ENCODE assay signal across 18 cellular contexts in the genomic region with DNA sequence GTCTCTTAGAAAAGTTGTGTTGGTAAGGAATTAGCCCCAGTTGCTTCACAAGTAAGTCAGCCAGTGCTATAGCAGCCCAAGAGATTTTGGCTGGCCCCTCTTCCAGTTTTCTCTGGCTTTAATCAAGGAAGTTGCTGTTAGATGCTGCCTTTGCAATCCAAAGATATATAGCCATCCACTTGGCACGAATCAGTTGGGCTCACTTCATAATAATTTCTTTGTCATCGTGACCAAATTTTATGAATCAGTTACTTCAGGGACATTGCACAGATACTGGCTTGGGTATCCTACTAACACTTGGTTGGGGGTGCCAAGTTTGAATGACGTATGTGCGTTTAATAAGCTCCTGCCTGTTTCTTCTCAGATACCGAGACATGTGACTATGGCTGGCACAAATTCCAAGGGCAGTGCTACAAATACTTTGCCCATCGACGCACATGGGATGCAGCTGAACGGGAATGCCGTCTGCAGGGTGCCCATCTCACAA.
DNase-seq lines count a peak whose midpoint lies in the region; ATAC-seq and TF ChIP-seq lines count a peak whose summit lies in the region.
"Had no signal": no experiment of that assay in that cellular context is flagged by ENCODE, and none has a peak within 500 bp of the region (broad histone marks: within the 10 kb centered on the region; RNA-seq: fewer than 3 reads in every experiment).

No MANE protein-coding gene starts in this region.

- no peaks in the 10 kb centered on the region for H3K27me3 ChIP-seq in heart right ventricle
- H3K27me3 ChIP-seq: upper lobe of right lung had no signal

- peaks cover 0 to 97% (median 0%) of the 10 kb centered on the region in 9 donors for H3K36me3 ChIP-seq in heart right ventricle
- H3K36me3 ChIP-seq: upper lobe of right lung, WERI-Rb-1 had no signal

- ATAC-seq in SK-N-SH treated with all-trans-retinoic acid at 6 μM for 48 hours (peak; percentile 72), heart right ventricle (peak; percentile 37 to 94 (median 74)), GM18520 (IDR thresholded peaks at IDR 0.05; ENCODE audit: unreplicated experiment) (no peak)
- ATAC-seq: naive thymus-derived CD4-positive, alpha-beta T cell; upper lobe of right lung had no signal

- peaks cover 0 to 21% (median 3%) of the 10 kb centered on the region in 9 donors for H3K4me1 ChIP-seq in heart right ventricle
- H3K4me1 ChIP-seq: upper lobe of right lung had no signal

- H3K9me3 ChIP-seq in heart right ventricle = no peaks in the 10 kb centered on the region
- H3K9me3 ChIP-seq: upper lobe of right lung had no signal

- no peak for TF ChIP-seq CTCF in heart right ventricle (IDR thresholded peaks at IDR 0.05)

- peak overlapping the region in 6 of 10 donors; percentile 28 to 61 (median 42) for H3K27ac ChIP-seq in heart right ventricle
- H3K27ac ChIP-seq: upper lobe of right lung, WERI-Rb-1 had no signal

- DNase-seq in AG08395 (ENCODE audit: low spot score) (peak; percentile 60), heart right ventricle (peak; percentile 17 to 68), pons (ENCODE audit: low spot score) (peak; percentile 62), posterior cingulate gyrus (no peak), NCI-H2196 treated with DMSO at 0.1 percent for 48 hours (lab: John Stamatoyannopoulos, UW; ENCODE audit: unreplicated experiment) (no peak)
- DNase-seq in stimulated activated CD4-positive, alpha-beta T cell treated with anti-CD3 and anti-CD28 coated beads, Interleukin-2, amount 100 ng/mL, for 48 hours = no peak
- DNase-seq: activated effector memory CD4-positive, alpha-beta T cell treated with anti-CD3 and anti-CD28 coated beads, Interleukin-2, amount 50 U/mL, for 16 hours; erythroblast; GDM1; hippocampal formation; naive thymus-derived CD4-positive, alpha-beta T cell; NCI-H2081; NCI-H774; retina; upper lobe of right lung; WERI-Rb-1 had no signal

- no peak overlapping the region for H3K4me3 ChIP-seq in heart right ventricle
- H3K4me3 ChIP-seq: upper lobe of right lung had no signal

- 43 to 45% methylated on average over 9 of the region's 9 CpGs for WGBS in heart right ventricle, 2 donors

- intact Hi-C loops in heart right ventricle (cut with DNase I) (no loop called here), posterior cingulate gyrus (cut with DNase I) (no loop called here)

TF ChIP-seq in SK-N-SH treated with all-trans-retinoic acid at 6 μM for 48 hours, 23 proteins besides CTCF, POLR2A, EP300 and RAD21:
- TF ChIP-seq ZNF8 (CRISPR knock-in tag; IDR thresholded peaks at IDR 0.05) (no peak), SNAI2 (CRISPR knock-in tag; IDR thresholded peaks at IDR 0.05) (no peak), TOX (CRISPR knock-in tag; IDR thresholded peaks at IDR 0.05; ENCODE audit: borderline replicate concordance) (peak; percentile 72; the same call in 1 of the 2 replicates), ISL1 (CRISPR knock-in tag; IDR thresholded peaks at IDR 0.05) (0 out of 2 replicates have a peak, but pooled peaks have one; percentile 26), ZC3H10 (CRISPR knock-in tag; IDR thresholded peaks at IDR 0.05) (peak; percentile 63)

Comparison
In these comparisons a context has a peak if more than half of its experiments do, and no peak if none do; other contexts are left out.
1. DNase-seq: peak in AG08395 (single experiment), heart right ventricle (2 of 2) and pons (single experiment); none in stimulated activated CD4-positive, alpha-beta T cell treated with anti-CD3 and anti-CD28 coated beads, Interleukin-2, amount 100 ng/mL, for 48 hours (0 of 2), posterior cingulate gyrus (0 of 10) and NCI-H2196 treated with DMSO at 0.1 percent for 48 hours (single experiment).